12 cellular contexts compared by ENCODE assay signal in the genomic region with DNA sequence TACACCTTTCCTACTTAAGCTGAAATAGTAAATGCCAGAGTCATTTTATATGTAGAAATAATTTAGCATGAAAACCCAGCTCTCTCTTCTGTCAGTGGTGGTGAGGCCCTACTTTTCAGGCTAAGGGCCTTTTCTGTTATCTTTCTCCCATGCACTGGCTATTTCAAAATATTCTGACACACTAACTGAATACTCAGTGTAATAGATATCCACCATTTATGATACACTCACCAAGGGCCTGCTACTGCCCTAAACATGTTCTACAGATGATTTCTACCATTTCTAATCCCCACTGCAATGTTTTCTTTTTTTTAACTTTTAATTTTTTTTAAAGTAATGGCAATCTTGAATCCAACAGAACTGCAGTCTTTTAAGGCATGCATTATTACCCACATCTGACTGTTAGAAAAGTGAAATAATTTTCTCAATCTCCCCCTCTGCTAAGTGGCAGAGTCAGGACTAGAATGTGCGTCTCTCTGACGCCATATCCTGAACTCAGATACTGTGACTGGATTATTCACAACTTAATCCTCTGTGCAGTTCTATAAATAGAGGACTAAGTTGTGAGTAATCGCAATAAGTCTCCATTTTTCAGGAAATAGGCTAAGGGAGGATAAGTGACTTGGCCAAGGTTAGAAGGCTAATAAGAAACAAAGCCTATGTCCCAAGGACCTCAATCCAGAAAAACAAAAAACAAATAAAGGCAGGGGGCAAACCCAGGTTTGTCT. TPM values are rescaled to one million over a fixed set of nuclear protein-coding genes. Genes with fewer than 3 reads are reported as not detected.
A peak's percentile ranks its signal among the peaks of the same experiment; 100 is the strongest.
DNase-seq lines count a peak whose midpoint lies in the region; ATAC-seq and TF ChIP-seq lines count a peak whose summit lies in the region.
"Had no signal": no experiment of that assay in that cellular context is flagged by ENCODE, and none has a peak within 500 bp of the region (broad histone marks: within the 10 kb centered on the region; RNA-seq: fewer than 3 reads in every experiment).

No MANE protein-coding gene starts in this region.

- H3K9me3 ChIP-seq in lower lobe of right lung: no peaks in the 10 kb centered on the region

- no peak overlapping the region for H3K4me3 ChIP-seq in choroid plexus epithelial cell (ENCODE audit: low read depth, low read length)
- H3K4me3 ChIP-seq in lower lobe of right lung: no peak overlapping the region

- H3K36me3 ChIP-seq in lower lobe of right lung: no peaks in the 10 kb centered on the region

- peak; percentile 94 for DNase-seq in ELR (ENCODE audit: low read depth)
- DNase-seq in OCI-M1 (lab: John Stamatoyannopoulos, UW): peak; percentile 20
- DNase-seq in choroid plexus epithelial cell (ENCODE audit: low read depth): peak; percentile 86
- peak; percentile 51 for DNase-seq in renal cortical epithelial cell (ENCODE audit: low read depth)
- no peak for DNase-seq in lower lobe of right lung
- DNase-seq in activated naive CD4-positive, alpha-beta T cell treated with anti-CD3 and anti-CD28 coated beads, Interleukin-2, amount 10 ng/mL, durations not matched to agents 7 days and 5 days: no peak
- DNase-seq in NK-92 (lab: John Stamatoyannopoulos, UW; ENCODE audit: unreplicated experiment): no peak
- DNase-seq in Calu3: no peak
- DNase-seq: activated CD8-positive, alpha-beta T cell treated with anti-CD3 and anti-CD28 coated beads for 36 hours; GDM1; NCI-H2029 treated with DMSO at 0.1 percent for 48 hours had no signal

- H3K36me3 Mint-ChIP-seq in activated naive CD4-positive, alpha-beta T cell treated with anti-CD3 and anti-CD28 coated beads, Interleukin-2, amount 10 ng/mL, durations not matched to agents 7 days and 5 days: no peaks in the 10 kb centered on the region
- no peaks in the 10 kb centered on the region for H3K36me3 Mint-ChIP-seq in Calu3 (ENCODE audit: insufficient read depth, unreplicated experiment)
- H3K36me3 Mint-ChIP-seq: stimulated activated memory B cell treated with anti-CD40 and anti-IgM and Interleukin-4, amounts not matched to agents 10 μg/mL and 1 μg/mL and 100 μg/mL, for 72 hours had no signal

- no peak for TF ChIP-seq CTCF in choroid plexus epithelial cell (conservative IDR thresholded peaks at IDR 0.05; ENCODE audit: low read depth, low read length)
- TF ChIP-seq CTCF in lower lobe of right lung (IDR thresholded peaks at IDR 0.05): no peak
- no peak for TF ChIP-seq CTCF in Calu3 (IDR thresholded peaks at IDR 0.05; ENCODE audit: unreplicated experiment)

- H3K4me1 Mint-ChIP-seq in activated naive CD4-positive, alpha-beta T cell treated with anti-CD3 and anti-CD28 coated beads, Interleukin-2, amount 10 ng/mL, durations not matched to agents 7 days and 5 days: peaks cover 17% of the 10 kb centered on the region
- no peaks in the 10 kb centered on the region for H3K4me1 Mint-ChIP-seq in Calu3 (ENCODE audit: low read depth, unreplicated experiment)

- H3K4me1 ChIP-seq in lower lobe of right lung: peaks cover 10% of the 10 kb centered on the region

- CTCF ChIA-PET in activated naive CD4-positive, alpha-beta T cell treated with anti-CD3 and anti-CD28 coated beads, Interleukin-2, amount 10 ng/mL, durations not matched to agents 7 days and 5 days (lab: Charles Lee): interaction anchor here (0.5 to 9.7 kb wide), 13 partner anchors 7 to 173 kb away, joined by 3 to 232 read pairs (median 3); no protein-coding TSS in a partner anchor
- CTCF ChIA-PET in Calu3 (lab: Charles Lee): no interaction called here

- ATAC-seq in lower lobe of right lung: no peak
- ATAC-seq: activated CD8-positive, alpha-beta T cell treated with anti-CD3 and anti-CD28 coated beads for 36 hours; stimulated activated memory B cell treated with anti-CD40 and anti-IgM and Interleukin-4, amounts not matched to agents 10 μg/mL and 1 μg/mL and 100 μg/mL, for 72 hours had no signal

- no peaks in the 10 kb centered on the region for H3K9me3 Mint-ChIP-seq in activated naive CD4-positive, alpha-beta T cell treated with anti-CD3 and anti-CD28 coated beads, Interleukin-2, amount 10 ng/mL, durations not matched to agents 7 days and 5 days
- H3K9me3 Mint-ChIP-seq in Calu3 (ENCODE audit: low read depth, unreplicated experiment): no peaks in the 10 kb centered on the region
- H3K9me3 Mint-ChIP-seq: activated CD8-positive, alpha-beta T cell treated with anti-CD3 and anti-CD28 coated beads for 36 hours; stimulated activated memory B cell treated with anti-CD40 and anti-IgM and Interleukin-4, amounts not matched to agents 10 μg/mL and 1 μg/mL and 100 μg/mL, for 72 hours had no signal

- H3K4me3 Mint-ChIP-seq in activated naive CD4-positive, alpha-beta T cell treated with anti-CD3 and anti-CD28 coated beads, Interleukin-2, amount 10 ng/mL, durations not matched to agents 7 days and 5 days: no peak overlapping the region
- no peak overlapping the region for H3K4me3 Mint-ChIP-seq in Calu3 (ENCODE audit: low read depth, unreplicated experiment)
- H3K4me3 Mint-ChIP-seq: activated CD8-positive, alpha-beta T cell treated with anti-CD3 and anti-CD28 coated beads for 36 hours; stimulated activated memory B cell treated with anti-CD40 and anti-IgM and Interleukin-4, amounts not matched to agents 10 μg/mL and 1 μg/mL and 100 μg/mL, for 72 hours had no signal

- intact Hi-C loops in lower lobe of right lung (cut with DNase I): no loop called here
- intact Hi-C loops in Calu3 (cut with micrococcal nuclease; ENCODE audit: unreplicated experiment): no loop called here

- H3K27me3 ChIP-seq in lower lobe of right lung (ENCODE audit: low read depth): no peaks in the 10 kb centered on the region

- BruUV-seq in Calu3 (replicated peaks; lab: Mats Ljungman, UMichigan): no TSS peak

- no peak overlapping the region for H3K27ac ChIP-seq in lower lobe of right lung

- no peak overlapping the region for H3K27ac Mint-ChIP-seq in activated naive CD4-positive, alpha-beta T cell treated with anti-CD3 and anti-CD28 coated beads, Interleukin-2, amount 10 ng/mL, durations not matched to agents 7 days and 5 days
- H3K27ac Mint-ChIP-seq in Calu3 (ENCODE audit: unreplicated experiment): no peak overlapping the region
- H3K27ac Mint-ChIP-seq: activated CD8-positive, alpha-beta T cell treated with anti-CD3 and anti-CD28 coated beads for 36 hours; stimulated activated memory B cell treated with anti-CD40 and anti-IgM and Interleukin-4, amounts not matched to agents 10 μg/mL and 1 μg/mL and 100 μg/mL, for 72 hours had no signal

- H3K27me3 Mint-ChIP-seq in activated naive CD4-positive, alpha-beta T cell treated with anti-CD3 and anti-CD28 coated beads, Interleukin-2, amount 10 ng/mL, durations not matched to agents 7 days and 5 days: no peaks in the 10 kb centered on the region
- peaks cover 21% of the 10 kb centered on the region for H3K27me3 Mint-ChIP-seq in Calu3 (ENCODE audit: unreplicated experiment)
- H3K27me3 Mint-ChIP-seq: activated CD8-positive, alpha-beta T cell treated with anti-CD3 and anti-CD28 coated beads for 36 hours had no signal

RNA-seq across cellular contexts. Expression of gene GRAMD1B, which starts 44.0 kb away (rescaled TPM):
- total RNA-seq in renal cortical epithelial cell (0.69 and 2.0 TPM in 2 replicates), lower lobe of right lung (9.9 TPM), Calu3 (2022) (5.9 and 8.2 TPM in 2 replicates)

Comparison
In these comparisons a context has a peak if more than half of its experiments do, and no peak if none do; other contexts are left out.
1. DNase-seq: peak in ELR (single experiment), OCI-M1 (single experiment), choroid plexus epithelial cell (single experiment) and renal cortical epithelial cell (single experiment); none in lower lobe of right lung (single experiment), activated naive CD4-positive, alpha-beta T cell treated with anti-CD3 and anti-CD28 coated beads, Interleukin-2, amount 10 ng/mL, durations not matched to agents 7 days and 5 days (single experiment), NK-92 (single experiment) and Calu3 (single experiment).